1 cellular context compared by ENCODE assay signal in genomic region chr2:26979761-26980160, GRCh38.
TF ChIP-seq lines count a peak whose summit lies in the region.

No MANE protein-coding gene starts in this region.

TF ChIP-seq in IMR-90, 13 proteins besides CTCF, POLR2A, EP300 and RAD21:
- no peak for TF ChIP-seq RFX5 (IDR thresholded peaks at IDR 0.05; ENCODE audit: low read depth, low read length)
- no peak for TF ChIP-seq SMC3 (IDR thresholded peaks at IDR 0.05; ENCODE audit: low read depth, low read length)
- TF ChIP-seq CHD1 (IDR thresholded peaks at IDR 0.05; ENCODE audit: low read depth, low read length), result no peak
- no peak for TF ChIP-seq MAZ (IDR thresholded peaks at IDR 0.05; ENCODE audit: borderline replicate concordance, low read depth, low read length)
- TF ChIP-seq USF2 (IDR thresholded peaks at IDR 0.05; ENCODE audit: low read depth, low read length), result no peak
